In the genomic region with DNA sequence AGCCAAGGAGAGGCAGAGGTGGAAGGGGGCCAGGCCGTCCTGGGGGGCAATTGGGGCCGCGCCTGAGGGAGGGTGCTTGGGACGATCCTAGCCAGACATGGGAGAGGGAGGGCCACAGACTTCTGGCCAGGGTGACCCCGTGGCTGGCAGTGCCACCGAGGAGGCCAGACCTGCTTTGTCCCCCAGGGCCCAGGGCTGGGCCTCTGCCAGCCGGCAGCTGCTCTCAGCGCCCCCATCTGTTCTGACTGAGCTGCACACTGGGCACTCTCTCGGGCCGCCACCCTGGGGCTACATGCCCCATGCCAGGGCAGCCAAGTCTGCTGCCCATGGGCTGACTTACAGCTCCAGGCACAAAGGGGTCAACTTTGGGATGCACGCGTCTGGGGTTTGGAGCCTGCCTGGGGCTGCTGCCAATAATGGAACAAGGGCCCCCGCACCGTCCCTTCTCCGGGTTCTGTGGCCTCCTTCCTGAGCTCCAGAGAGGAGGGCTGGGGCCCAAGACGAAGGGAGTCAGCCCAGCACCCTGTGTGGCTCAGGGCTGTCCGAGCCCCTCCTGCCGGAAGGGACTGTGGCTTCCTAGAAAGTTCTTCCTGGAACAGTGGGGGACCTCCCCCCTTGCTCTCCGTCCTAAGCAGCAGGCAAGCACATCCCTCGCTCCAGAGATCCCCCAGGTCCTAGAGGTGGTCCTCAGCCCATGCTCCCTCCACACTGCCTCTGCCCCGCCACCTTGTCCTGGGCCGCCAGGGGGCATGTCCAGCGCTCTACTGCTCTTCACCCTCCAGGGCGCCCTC, we compare ENCODE assay signal across 8 cellular contexts.
DNase-seq lines count a peak whose midpoint lies in the region; ATAC-seq and FAIRE-seq lines count a peak whose summit lies in the region.

No MANE protein-coding gene starts in this region.

- H3K9me3 Mint-ChIP-seq in memory B cell: no peaks in the 10 kb centered on the region

- H3K4me3 ChIP-seq in NT2/D1 (ENCODE audit: insufficient read length, low read depth): peak overlapping the region; percentile 54
- H3K4me3 ChIP-seq in duodenal mucosa (ENCODE audit: low read depth in 1 of 2, low read length in 2 of 2): peak overlapping the region; percentile 66 to 82

- H3K27me3 ChIP-seq in NT2/D1 (ENCODE audit: insufficient read depth, insufficient read length): no peaks in the 10 kb centered on the region
- no peaks in the 10 kb centered on the region for H3K27me3 ChIP-seq in duodenal mucosa (ENCODE audit: control insufficient read depth in 1 of 2, insufficient read depth in 2 of 2, low read length in 2 of 2)

- H3K9me3 ChIP-seq in NT2/D1 (ENCODE audit: insufficient read depth, low read length): no peaks in the 10 kb centered on the region
- H3K9me3 ChIP-seq in duodenal mucosa (ENCODE audit: control insufficient read depth in 1 of 2, low read length in 2 of 2): no peaks in the 10 kb centered on the region

- peaks cover 13% of the 10 kb centered on the region for H3K27me3 Mint-ChIP-seq in memory B cell

- peak overlapping the region; percentile 63 for H3K4me3 Mint-ChIP-seq in memory B cell

- H3K36me3 ChIP-seq in NT2/D1 (ENCODE audit: insufficient read depth, insufficient read length, low read length): peaks cover 9% of the 10 kb centered on the region
- H3K36me3 ChIP-seq in duodenal mucosa (ENCODE audit: control insufficient read depth in 1 of 2, insufficient read depth in 2 of 2, low read length in 2 of 2): peaks cover 0 to 8% of the 10 kb centered on the region in 2 donors

- DNase-seq in ELR (ENCODE audit: low read depth): peak; percentile 53
- no peak for DNase-seq in NT2/D1 (ENCODE audit: low read depth, low spot score)
- no peak for DNase-seq in memory B cell (ENCODE audit: low spot score in 2 of 2)
- peak; percentile 20 for DNase-seq in urothelium cell line (ENCODE audit: low spot score)
- no peak for DNase-seq in NCI-H510A (lab: John Stamatoyannopoulos, UW)

- H3K36me3 Mint-ChIP-seq in memory B cell: no peaks in the 10 kb centered on the region

- H3K4me1 ChIP-seq in NT2/D1 (ENCODE audit: insufficient read depth, insufficient read length): peaks cover 18% of the 10 kb centered on the region
- peaks cover 16 to 22% of the 10 kb centered on the region in 2 donors for H3K4me1 ChIP-seq in duodenal mucosa (ENCODE audit: control insufficient read depth in 1 of 2, insufficient read depth in 2 of 2, low read length in 2 of 2)

- no peak overlapping the region for H3K27ac Mint-ChIP-seq in memory B cell

- peak overlapping the region; percentile 72 for H3K9ac ChIP-seq in NT2/D1 (ENCODE audit: insufficient read length, low read depth)
- H3K9ac ChIP-seq in duodenal mucosa (ENCODE audit: low read depth in 1 of 2, low read length in 2 of 2): peak overlapping the region; percentile 47 to 68

- H3K27ac ChIP-seq in duodenal mucosa (ENCODE audit: low read depth, low read length): no peak overlapping the region

- FAIRE-seq in urothelium cell line (lab: Jason Lieb, UNC): no peak

- ATAC-seq in memory B cell (ENCODE audit: low read depth): no peak
- no peak for ATAC-seq in GM21423 (IDR thresholded peaks at IDR 0.05; ENCODE audit: unreplicated experiment)
- no peak for ATAC-seq in HG02970 (IDR thresholded peaks at IDR 0.05; ENCODE audit: low FRiP score, unreplicated experiment)

- peaks cover 6% of the 10 kb centered on the region for H3K4me1 Mint-ChIP-seq in memory B cell

Comparison
In these comparisons a context has a peak if more than half of its experiments do, and no peak if none do; other contexts are left out.
1. DNase-seq: peak in ELR (single experiment) and urothelium cell line (single experiment); none in NT2/D1 (single experiment), memory B cell (0 of 2) and NCI-H510A (single experiment).